In genomic region chr20:37763105-37763504, GRCh38 we compare ENCODE assay signal across 7 cellular contexts.
"Had no signal": no experiment of that assay in that cellular context is flagged by ENCODE, and none has a peak within 500 bp of the region (broad histone marks: within the 10 kb centered on the region; RNA-seq: fewer than 3 reads in every experiment).

No MANE protein-coding gene starts in this region.

- H3K9me3 Mint-ChIP-seq: HFFc6, IgD-negative memory B cell had no signal

- H3K4me3 ChIP-seq: GM23248, HAP-1 had no signal

- H3K4me3 Mint-ChIP-seq: HFFc6, IgD-negative memory B cell had no signal

- H3K27me3 Mint-ChIP-seq: IgD-negative memory B cell had no signal

- H3K27ac Mint-ChIP-seq: HFFc6, IgD-negative memory B cell had no signal

- H3K4me1 ChIP-seq: HAP-1 had no signal

- H3K9me3 ChIP-seq: HAP-1 had no signal

- H3K9ac ChIP-seq: GM23248 had no signal

- H2AFZ ChIP-seq: GM23248 had no signal

- H3K27ac ChIP-seq: GM23248, HL-60 had no signal

- DNase-seq: GM23248, GOT3, H7, HFFc6 had no signal
